ENCODE assay signal across 18 cellular contexts in the genomic region with DNA sequence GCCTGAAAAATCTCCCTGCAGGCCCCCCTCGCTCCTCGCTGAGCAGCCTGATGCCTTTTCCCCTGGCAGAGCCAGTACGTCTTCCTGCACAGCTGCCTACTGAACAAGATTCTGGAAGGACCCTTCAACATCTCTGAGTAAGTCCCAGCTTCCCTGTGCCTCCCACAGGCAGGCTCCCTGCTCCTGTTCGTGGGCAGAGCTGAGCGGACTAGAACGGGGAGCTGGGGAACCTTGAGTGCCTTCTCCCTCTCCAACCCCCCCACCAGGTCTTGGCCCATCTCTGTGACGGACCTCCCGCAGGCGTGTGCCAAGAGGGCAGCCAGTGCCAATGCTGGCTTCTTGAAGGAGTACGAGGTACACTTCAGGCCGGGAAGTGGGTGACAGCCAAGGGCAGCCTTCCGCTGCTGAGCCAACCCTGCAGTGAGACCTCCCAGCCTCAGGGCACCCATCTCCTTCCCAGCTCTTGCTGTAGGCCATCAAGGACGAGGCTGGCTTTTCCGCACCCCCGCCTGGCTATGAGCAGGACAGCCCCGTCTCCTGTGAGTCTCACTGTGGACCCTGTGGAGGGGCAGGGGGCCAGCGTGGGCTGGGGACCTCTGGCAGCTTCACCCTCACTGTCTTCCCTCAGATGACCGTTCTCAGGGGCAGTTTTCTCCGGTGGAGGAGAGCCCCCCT. TPM values are rescaled to one million over a fixed set of nuclear protein-coding genes. Genes with fewer than 3 reads are reported as not detected.
A peak's percentile ranks its signal among the peaks of the same experiment; 100 is the strongest.
DNase-seq lines count a peak whose midpoint lies in the region; ATAC-seq and TF ChIP-seq lines count a peak whose summit lies in the region.
"Had no signal": no experiment of that assay in that cellular context is flagged by ENCODE, and none has a peak within 500 bp of the region (broad histone marks: within the 10 kb centered on the region; RNA-seq: fewer than 3 reads in every experiment).

No MANE protein-coding gene starts in this region.

- H3K79me1 ChIP-seq in IMR-90 (ENCODE audit: low read depth in 1 of 2, low read length in 2 of 2) (peaks cover 0 to 18% of the 10 kb centered on the region in 2 experiments; a peak in 2 of 4 replicates), neuronal stem cell (ENCODE audit: low read depth, low read length) (peaks cover 2% of the 10 kb centered on the region)

- H2AK5ac ChIP-seq in IMR-90 (ENCODE audit: low read depth, low read length) (peak overlapping the region; percentile 79), neuronal stem cell (ENCODE audit: low read depth, low read length) (no peak overlapping the region)

- H2BK120ac ChIP-seq in IMR-90 (ENCODE audit: low read depth, low read length) (no peak overlapping the region), neuronal stem cell (ENCODE audit: low read depth, low read length) (no peak overlapping the region)

- no peaks in the 10 kb centered on the region for H3K36me3 ChIP-seq in IMR-90 (ENCODE audit: control insufficient read depth, insufficient read depth, low read length)
- no peaks in the 10 kb centered on the region for H3K36me3 ChIP-seq in neuronal stem cell (replicated peaks in 1 of 2; ENCODE audit: control insufficient read depth in 2 of 2, insufficient read depth in 2 of 2, low read length in 2 of 2)
- H3K36me3 ChIP-seq in BE2C = no peaks in the 10 kb centered on the region
- H3K36me3 ChIP-seq: BLaER1 had no signal

- no peak for TF ChIP-seq POLR2A in IMR-90 (IDR thresholded peaks at IDR 0.05; ENCODE audit: low read depth, low read length)

- peak overlapping the region; percentile 17; the same call in 1 of the 2 replicates for H2BK20ac ChIP-seq in IMR-90 (ENCODE audit: low read depth, low read length)

- H2AK9ac ChIP-seq in IMR-90 (replicated peaks; ENCODE audit: low read depth, low read length, poor library complexity) = no peak overlapping the region

- H3K27me3 ChIP-seq in IMR-90 (ENCODE audit: control insufficient read depth, insufficient read depth, low read length) (no peaks in the 10 kb centered on the region), neuronal stem cell (ENCODE audit: control insufficient read depth in 3 of 3, insufficient read depth in 3 of 3, low read depth in 1 of 3, low read length in 3 of 3) (peaks cover 0 to 30% (median 12%) of the 10 kb centered on the region in 3 experiments), BE2C (no peaks in the 10 kb centered on the region; the same call in 1 of the 2 replicates)

- 0 out of 2 replicates have a peak, but pooled peaks cover 3% of the 10 kb centered on the region for H3K9me1 ChIP-seq in IMR-90 (ENCODE audit: insufficient read depth, low read length)

- H3K36me3 Mint-ChIP-seq in glutamatergic neuron (ENCODE audit: unreplicated experiment) = peaks cover 7% of the 10 kb centered on the region
- H3K36me3 Mint-ChIP-seq: CD4-positive, CD25-positive, alpha-beta regulatory T cell; CD8-positive, alpha-beta memory T cell had no signal

- H3K18ac ChIP-seq in IMR-90 (ENCODE audit: low read depth, low read length) = no peak overlapping the region
- no peak overlapping the region for H3K18ac ChIP-seq in neuronal stem cell (ENCODE audit: low read length)

- H2BK15ac ChIP-seq in IMR-90 (ENCODE audit: low read depth, low read length) = peak overlapping the region; percentile 24; the same call in 1 of the 3 replicates
- no peak overlapping the region for H2BK15ac ChIP-seq in neuronal stem cell (ENCODE audit: low read length)

- no peak overlapping the region for H4K5ac ChIP-seq in IMR-90 (ENCODE audit: low read depth, low read length)

- H3K27ac Mint-ChIP-seq in glutamatergic neuron (ENCODE audit: unreplicated experiment) = peak overlapping the region; percentile 59
- H3K27ac Mint-ChIP-seq: CD4-positive, CD25-positive, alpha-beta regulatory T cell; CD8-positive, alpha-beta memory T cell; GM23338 had no signal

- no peak overlapping the region for H3K4me3 ChIP-seq in IMR-90 (ENCODE audit: insufficient read depth, low read depth, low read length)
- no peak overlapping the region for H3K4me3 ChIP-seq in neuronal stem cell (ENCODE audit: low read length in 2 of 2)
- H3K4me3 ChIP-seq in BE2C (ENCODE audit: low read depth, low read length) = no peak overlapping the region
- H3K4me3 ChIP-seq: BLaER1, GM12878, GM23338 had no signal

- BruUV-seq in IMR-90 (replicated peaks; lab: Mats Ljungman, UMichigan) = no TSS peak

- no CpG with 5 or more reads among the region's 19 CpGs for WGBS in IMR-90 (ENCODE audit: extremely low coverage in 2 of 2, insufficient read length in 1 of 2), 2 experiments
- WGBS in neuronal stem cell (ENCODE audit: extremely low coverage in 2 of 2, insufficient read length in 2 of 2, insufficient replicate concordance in 1 of 2), 2 donors = no CpG with 5 or more reads among the region's 19 CpGs

- no peak for DNase-seq in IMR-90
- DNase-seq in glutamatergic neuron = no peak
- no peak for DNase-seq in neuronal stem cell (ENCODE audit: low spot score)
- no peak for DNase-seq in BE2C
- DNase-seq in SHP77 treated with DMSO at 0.1 percent for 48 hours (lab: John Stamatoyannopoulos, UW) = no peak
- no peak for DNase-seq in pons (ENCODE audit: low spot score)
- DNase-seq: CD4-positive, CD25-positive, alpha-beta regulatory T cell; CD8-positive, alpha-beta memory T cell; DMS 273 treated with DMSO at 0.1 percent for 48 hours; DMS79; EL; GDM1; H9 had no signal

- H2AFZ ChIP-seq in IMR-90 (replicated peaks; ENCODE audit: low read length, poor library complexity) (no peak overlapping the region), neuronal stem cell (ENCODE audit: low read length) (no peak overlapping the region)
- H2AFZ ChIP-seq: GM23338 had no signal

- H4K8ac ChIP-seq in IMR-90 (ENCODE audit: low read depth in 2 of 2, low read length in 2 of 2) = no peak overlapping the region
- H4K8ac ChIP-seq in neuronal stem cell (ENCODE audit: low read depth, low read length) = no peak overlapping the region

- dilution Hi-C loops in IMR-90 (cut with HindIII; ENCODE audit: low sequenced_read_pairs, unreplicated experiment) = no loop called here

- H4K20me1 ChIP-seq in IMR-90 (ENCODE audit: insufficient read depth, low read length) = no peaks in the 10 kb centered on the region

- CTCF ChIA-PET in IMR-90 (lab: Yijun Ruan, JAX) = no interaction called here

- TF ChIP-seq RAD21 in IMR-90 (IDR thresholded peaks at IDR 0.05; ENCODE audit: low read length) = no peak

- no peaks in the 10 kb centered on the region for H3K9me3 ChIP-seq in IMR-90 (ENCODE audit: control insufficient read depth, insufficient read depth, low read length)
- no peaks in the 10 kb centered on the region for H3K9me3 ChIP-seq in neuronal stem cell (replicated peaks in 1 of 2; ENCODE audit: control insufficient read depth in 2 of 2, insufficient read depth in 1 of 2, low read depth in 1 of 2, low read length in 2 of 2)
- no peaks in the 10 kb centered on the region for H3K9me3 ChIP-seq in BE2C

- H3K27me3 Mint-ChIP-seq in glutamatergic neuron (ENCODE audit: unreplicated experiment) = peaks cover 7% of the 10 kb centered on the region

- TF ChIP-seq CTCF in IMR-90 (conservative IDR thresholded peaks at IDR 0.05; ENCODE audit: low read depth, low read length) = no peak
- TF ChIP-seq CTCF in glutamatergic neuron (IDR thresholded peaks at IDR 0.05; ENCODE audit: partially characterized antibody, unreplicated experiment) = no peak
- TF ChIP-seq CTCF in BE2C (IDR thresholded peaks at IDR 0.05; ENCODE audit: low read depth, low read length) = no peak

- H3K27ac ChIP-seq in IMR-90 (ENCODE audit: insufficient read depth, low read length) (no peak overlapping the region), neuronal stem cell (replicated peaks; ENCODE audit: low read length) (no peak overlapping the region)
- H3K27ac ChIP-seq: BLaER1, C4-2B had no signal

- no peak overlapping the region for H2BK5ac ChIP-seq in IMR-90 (ENCODE audit: low read depth, low read length, poor library complexity, severe bottlenecking)
- H2BK5ac ChIP-seq in neuronal stem cell (ENCODE audit: low read length) = no peak overlapping the region

- H3K4me3 Mint-ChIP-seq in glutamatergic neuron (ENCODE audit: unreplicated experiment) = no peak overlapping the region
- H3K4me3 Mint-ChIP-seq: CD4-positive, CD25-positive, alpha-beta regulatory T cell; CD8-positive, alpha-beta memory T cell; GM23338; H9 had no signal

- POLR2A ChIA-PET in IMR-90 (lab: Charles Lee; ENCODE audit: unreplicated experiment) = no interaction called here

- H3K14ac ChIP-seq in IMR-90 (replicated peaks; ENCODE audit: low read depth, low read length) (no peak overlapping the region), neuronal stem cell (ENCODE audit: low read length) (no peak overlapping the region)

- peak overlapping the region; percentile 13; the same call in 1 of the 2 replicates for H3K4ac ChIP-seq in IMR-90 (ENCODE audit: low read depth, low read length)
- H3K4ac ChIP-seq in neuronal stem cell (ENCODE audit: low read length) = no peak overlapping the region

- H3K4me1 ChIP-seq in IMR-90 (ENCODE audit: control insufficient read depth, insufficient read depth, low read length) (peaks cover 30% of the 10 kb centered on the region), neuronal stem cell (ENCODE audit: control insufficient read depth in 2 of 2, insufficient read depth in 1 of 2, low read depth in 1 of 2, low read length in 2 of 2) (peaks cover 6 to 9% of the 10 kb centered on the region in 2 donors), BE2C (no peaks in the 10 kb centered on the region; the same call in 1 of the 2 replicates)

- no peak overlapping the region for H3K56ac ChIP-seq in IMR-90 (ENCODE audit: extremely low read depth, insufficient read depth, low read length)

- in situ Hi-C loops in IMR-90 (cut with MboI; ENCODE audit: low sequenced_read_pairs) = loop anchor here (10.0 kb wide), 3 partner anchors 158 to 498 kb away; a partner anchor contains a TSS

- H4K91ac ChIP-seq in IMR-90 (ENCODE audit: insufficient read depth, low read depth, low read length) = peak overlapping the region; percentile 19; the same call in 1 of the 2 replicates
- H4K91ac ChIP-seq in neuronal stem cell (ENCODE audit: low read depth, low read length, poor library complexity) = peak overlapping the region; percentile 7

- H3K4me2 ChIP-seq in IMR-90 (ENCODE audit: low read depth, low read length) = no peak overlapping the region
- no peak overlapping the region for H3K4me2 ChIP-seq in neuronal stem cell (ENCODE audit: insufficient read depth, low read length, poor library complexity, severe bottlenecking)
- H3K4me2 ChIP-seq: BLaER1, GM23338 had no signal

- intact Hi-C loops in IMR-90 (cut with micrococcal nuclease) = loop anchor here (5.0 kb wide), 1 partner anchor 656 kb away; no protein-coding TSS in a partner anchor

- ATAC-seq in IMR-90 (ENCODE audit: low read depth) = no peak
- ATAC-seq: GM12878, GM23338, HCT116 had no signal

- no peak overlapping the region for H2BK12ac ChIP-seq in neuronal stem cell (ENCODE audit: low read length)

- no peak overlapping the region for H3K23ac ChIP-seq in IMR-90 (ENCODE audit: low read depth, low read length)
- H3K23ac ChIP-seq in neuronal stem cell (ENCODE audit: low read depth, low read length, poor library complexity) = no peak overlapping the region

- H3K4me1 Mint-ChIP-seq in glutamatergic neuron (ENCODE audit: low read depth, unreplicated experiment) = peaks cover 14% of the 10 kb centered on the region

- H3K9me3 Mint-ChIP-seq in glutamatergic neuron (ENCODE audit: unreplicated experiment) = peaks cover 8% of the 10 kb centered on the region
- H3K9me3 Mint-ChIP-seq: GM23338, H9 had no signal

- H3K9ac ChIP-seq in IMR-90 (ENCODE audit: low read depth, low read length) (no peak overlapping the region), neuronal stem cell (ENCODE audit: low read depth, low read length, poor library complexity) (no peak overlapping the region)
- H3K9ac ChIP-seq: BLaER1 had no signal

RNA-seq across cellular contexts. Expression of a gene that starts 21.1 kb away (rescaled TPM):
- 92.7 and 95.8 TPM in 2 replicates for total RNA-seq in IMR-90 (2012; rRNA removed)
- 59.9 and 65.7 TPM in 2 replicates for polyA plus RNA-seq in IMR-90 (2012; rRNA removed)
- 16.7 and 23.9 TPM in 2 replicates for polyA plus RNA-seq in IMR-90 (2012; cell fraction: cytosol; rRNA removed)
- polyA plus RNA-seq in IMR-90 (2012; cell fraction: nucleus; rRNA removed; ENCODE audit: low replicate concordance) = 32.2 and 53.4 TPM in 2 replicates
- 45.9 TPM for total RNA-seq in glutamatergic neuron (ENCODE audit: unreplicated experiment)
- 52.6 TPM for polyA plus RNA-seq in neuronal stem cell (2013, experiment 1 of 2)
- polyA plus RNA-seq in neuronal stem cell (2013, experiment 2 of 2) = 53.4 TPM
- polyA plus RNA-seq in BE2C (2012; ENCODE audit: insufficient read depth, insufficient read length, low read depth) = 67.6 TPM
